8 cellular contexts compared by ENCODE assay signal in the genomic region with DNA sequence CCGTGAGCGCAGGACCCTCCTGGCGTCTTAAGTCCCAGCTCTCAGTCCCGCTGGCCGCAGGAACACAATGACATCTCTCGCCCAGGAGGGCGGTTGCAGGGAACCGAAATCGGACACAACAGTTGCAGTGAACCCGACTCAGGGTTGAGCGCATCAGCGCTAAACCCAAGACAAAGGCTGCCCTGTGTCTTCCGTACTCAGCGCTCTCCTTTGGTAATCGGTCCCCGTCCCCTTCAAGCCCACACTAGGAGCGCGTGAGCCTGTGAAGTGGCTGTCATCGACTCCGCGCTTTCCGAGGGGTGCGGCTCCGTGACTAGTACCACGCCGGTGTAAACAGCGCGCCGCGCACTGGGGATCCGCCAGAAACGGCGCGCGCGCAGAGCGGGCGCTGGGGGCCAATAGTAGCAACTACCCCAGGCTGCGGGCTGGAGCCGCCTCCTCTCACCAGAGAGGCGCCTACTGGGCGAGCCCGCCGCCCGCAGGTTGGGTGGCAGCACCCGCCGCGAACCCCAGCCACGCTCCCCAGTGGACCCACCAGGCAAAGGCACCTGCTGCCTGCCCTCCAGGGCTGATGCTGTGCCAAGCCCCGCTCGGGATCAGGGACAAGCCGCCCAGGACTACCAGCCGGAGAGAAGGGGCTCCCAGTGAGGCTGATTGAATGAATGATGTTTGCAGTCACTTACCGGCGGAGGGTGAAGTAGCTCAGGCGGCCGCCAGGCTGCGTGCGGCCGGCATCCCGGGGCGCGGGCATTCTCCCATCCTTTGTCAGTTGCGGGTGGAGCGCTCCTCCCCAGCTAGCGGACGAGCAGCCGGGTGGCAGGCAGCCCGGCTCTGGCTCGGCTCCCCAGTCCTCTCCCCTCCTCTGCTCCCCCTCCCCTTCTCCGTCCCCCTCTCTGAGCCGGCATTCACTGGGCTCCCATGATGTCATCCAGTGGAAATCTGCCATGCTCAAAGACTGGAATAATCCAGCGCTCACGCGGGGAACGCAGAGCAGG.
DNase-seq lines count a peak whose midpoint lies in the region; ATAC-seq and TF ChIP-seq lines count a peak whose summit lies in the region.

No MANE protein-coding gene starts in this region.

- peak overlapping the region; percentile 92 to 99 (median 97) for H3K4me3 Mint-ChIP-seq in brain

- peaks cover 41% of the 10 kb centered on the region for H3K4me1 Mint-ChIP-seq in brain

- H3K27me3 ChIP-seq in layer of hippocampus (ENCODE audit: control insufficient read depth, insufficient read depth, low read length): no peaks in the 10 kb centered on the region
- no peaks in the 10 kb centered on the region for H3K27me3 ChIP-seq in Peyer's patch

- H3K4me3 ChIP-seq in Peyer's patch: peak overlapping the region in 1 of 4 donors; percentile 8

- TF ChIP-seq CTCF in brain (conservative IDR thresholded peaks at IDR 0.05): peak; percentile 43 to 56
- TF ChIP-seq CTCF in Peyer's patch (IDR thresholded peaks at IDR 0.05): no peak

- peak; percentile 21 for DNase-seq in activated CD4-positive, alpha-beta T cell treated with anti-CD3 and anti-CD28 coated beads for 48 hours
- DNase-seq in activated CD4-positive, alpha-beta T cell treated with anti-CD3 and anti-CD28 coated beads, Interleukin-2, amount 50 U/mL, for 48 hours: no peak
- peak; percentile 98 for DNase-seq in superior temporal gyrus (ENCODE audit: extremely low spot score)
- DNase-seq in Peyer's patch: no peak
- DNase-seq in OCI-M2 (lab: John Stamatoyannopoulos, UW; ENCODE audit: unreplicated experiment): no peak

- no peak for TF ChIP-seq POLR2A in Peyer's patch (IDR thresholded peaks at IDR 0.05)

- peaks cover 6% of the 10 kb centered on the region for H3K36me3 Mint-ChIP-seq in brain

- ATAC-seq in HG02885 (IDR thresholded peaks at IDR 0.05; ENCODE audit: poor library complexity, unreplicated experiment): no peak

- peak overlapping the region; percentile 91 to 96 (median 95) for H3K27ac Mint-ChIP-seq in brain

- H3K27ac ChIP-seq in layer of hippocampus (ENCODE audit: low read depth, low read length) (peak overlapping the region; percentile 94), Peyer's patch (no peak overlapping the region)

- H3K9me3 ChIP-seq in Peyer's patch: no peaks in the 10 kb centered on the region

- peaks cover 0 to 8% (median 0%) of the 10 kb centered on the region in 5 experiments for H3K9me3 Mint-ChIP-seq in brain

- no peaks in the 10 kb centered on the region for H3K4me1 ChIP-seq in Peyer's patch

- peaks cover 24% of the 10 kb centered on the region for H3K27me3 Mint-ChIP-seq in brain

- no peaks in the 10 kb centered on the region for H3K36me3 ChIP-seq in Peyer's patch

Comparison
In these comparisons a context has a peak if more than half of its experiments do, and no peak if none do; other contexts are left out.
1. DNase-seq: peak in activated CD4-positive, alpha-beta T cell treated with anti-CD3 and anti-CD28 coated beads for 48 hours (single experiment) and superior temporal gyrus (single experiment); none in activated CD4-positive, alpha-beta T cell treated with anti-CD3 and anti-CD28 coated beads, Interleukin-2, amount 50 U/mL, for 48 hours (0 of 2), Peyer's patch (0 of 3) and OCI-M2 (single experiment).
2. CTCF ChIP-seq: peak in brain (2 of 2); none in Peyer's patch (0 of 6).